Comparison of ENCODE assay signal across 1 cellular context in genomic region chr17:40461036-40461721, GRCh38.
TF ChIP-seq lines count a peak whose summit lies in the region.

No MANE protein-coding gene starts in this region.

TF ChIP-seq in liver, 16 proteins besides CTCF, POLR2A, EP300 and RAD21 (continued from another document):
- TF ChIP-seq ZBTB33 (IDR thresholded peaks at IDR 0.05) (no peak), NR2F2 (IDR thresholded peaks at IDR 0.05) (peak; percentile 68), HNF4A (conservative IDR thresholded peaks at IDR 0.05) (peak; percentile 29 to 73), JUND (IDR thresholded peaks at IDR 0.05) (peak in 1 of 2 donors; percentile 74), YY1 (IDR thresholded peaks at IDR 0.05) (no peak), EGR1 (IDR thresholded peaks at IDR 0.05; ENCODE audit: low read depth in 2 of 2) (peak in 1 of 2 donors; percentile 30), GABPA (IDR thresholded peaks at IDR 0.05 in 1 of 2, conservative IDR thresholded peaks at IDR 0.05 in 1 of 2) (no peak), ATF3 (IDR thresholded peaks at IDR 0.05) (no peak), FOXA2 (IDR thresholded peaks at IDR 0.05) (no peak)
